ENCODE assay signal across 1 cellular context in the genomic region with DNA sequence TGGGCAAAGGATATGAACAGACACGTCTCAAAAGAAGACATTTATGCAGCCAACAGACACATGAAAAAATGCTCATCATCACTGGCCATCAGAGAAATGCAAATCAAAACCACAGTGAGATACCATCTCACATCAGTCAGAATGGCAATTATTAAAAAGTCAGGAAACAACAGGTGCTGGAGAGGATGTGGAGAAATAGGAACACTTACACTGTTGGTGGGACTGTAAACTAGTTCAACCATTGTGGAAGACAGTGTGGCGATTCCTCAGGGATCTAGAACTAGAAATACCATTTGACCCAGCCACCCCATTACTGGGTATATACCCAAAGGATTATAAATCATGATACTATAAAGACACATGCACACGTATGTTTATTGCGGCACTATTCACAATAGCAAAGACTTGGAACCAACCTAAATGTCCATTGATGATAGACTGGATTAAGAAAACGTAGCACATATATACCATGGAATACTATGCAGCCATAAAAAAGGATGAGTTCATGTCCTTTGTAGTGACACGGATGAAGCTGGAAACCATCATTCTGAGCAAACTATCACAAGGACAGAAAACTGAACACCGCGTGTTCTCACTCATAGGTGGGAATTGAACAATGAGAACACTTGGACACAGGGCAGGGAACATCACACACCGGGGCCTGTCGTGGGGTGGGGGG. TPM values are rescaled to one million over a fixed set of nuclear protein-coding genes. Genes with fewer than 3 reads are reported as not detected.
"Had no signal": no experiment of that assay in that cellular context is flagged by ENCODE, and none has a peak within 500 bp of the region (broad histone marks: within the 10 kb centered on the region; RNA-seq: fewer than 3 reads in every experiment).

No MANE protein-coding gene starts in this region.

RNA-seq across cellular contexts. Expression of a gene that starts 57.1 kb away (rescaled TPM):
- polyA plus RNA-seq: neural cell had no signal
